In the genomic region with DNA sequence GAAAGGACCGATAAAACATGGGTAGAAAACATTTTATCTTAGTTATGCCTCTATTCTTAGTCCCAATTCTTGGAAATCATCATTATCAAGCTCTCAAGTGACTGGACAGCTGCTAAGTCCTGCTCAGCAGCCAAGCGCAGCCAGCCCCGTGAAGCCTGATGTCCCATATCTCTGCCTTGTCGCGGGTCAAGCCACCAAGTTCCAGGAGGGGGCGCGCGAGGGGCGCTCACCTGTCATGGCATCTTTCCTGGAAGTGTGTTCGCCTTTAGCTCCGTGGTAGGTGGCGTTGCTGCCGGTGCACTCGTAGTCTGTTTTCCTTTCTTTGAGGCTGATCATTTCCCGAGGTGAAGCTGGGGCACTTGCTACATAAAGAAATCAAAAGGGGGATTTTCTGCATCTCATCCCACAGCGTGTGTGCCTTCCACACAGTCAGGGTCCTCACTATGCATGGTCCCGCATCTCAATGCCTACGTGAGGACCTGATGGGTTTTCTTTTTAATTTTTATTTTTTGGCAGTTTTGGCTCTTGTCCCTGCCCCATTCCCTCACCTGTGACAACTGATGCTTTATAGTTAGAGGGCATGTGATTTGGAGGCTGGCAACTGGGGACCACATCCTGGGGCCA, we compare ENCODE assay signal across 8 cellular contexts.
A peak's percentile ranks its signal among the peaks of the same experiment; 100 is the strongest.
DNase-seq lines count a peak whose midpoint lies in the region; ATAC-seq and TF ChIP-seq lines count a peak whose summit lies in the region.

No MANE protein-coding gene starts in this region.

- TF ChIP-seq RAD21 in Ishikawa (IDR thresholded peaks at IDR 0.05; ENCODE audit: low read depth) = peak; percentile 72

- peaks cover 4% of the 10 kb centered on the region for H3K27me3 ChIP-seq in kidney epithelial cell (ENCODE audit: control insufficient read depth, insufficient read depth, low read length)

- ATAC-seq in GM21717 (IDR thresholded peaks at IDR 0.05; ENCODE audit: unreplicated experiment) = peak; percentile 80

- H3K4me3 ChIP-seq in kidney epithelial cell (ENCODE audit: low read depth, low read length) = no peak overlapping the region

- DNase-seq in GDM1 (lab: John Stamatoyannopoulos, UW) = peak; percentile 57
- DNase-seq in T-helper 2 cell = peak; percentile 13 to 47 (median 37)
- peak; percentile 62 for DNase-seq in astrocyte of the hippocampus (ENCODE audit: low read depth, low spot score)
- peak; percentile 19 for DNase-seq in kidney epithelial cell (ENCODE audit: low read depth)
- peak; percentile 60 to 74 for DNase-seq in stimulated activated CD4-positive, alpha-beta T cell treated with anti-CD3 and anti-CD28 coated beads, Interleukin-4, amount 100 ng/mL, for 48 hours (ENCODE audit: low read depth in 2 of 2)
- DNase-seq in KG1 (lab: John Stamatoyannopoulos, UW) = no peak

- peak; percentile 94 for TF ChIP-seq CTCF in kidney epithelial cell (IDR thresholded peaks at IDR 0.05; ENCODE audit: insufficient read depth, low read length, poor library complexity, severe bottlenecking)

- no peak for TF ChIP-seq EP300 in Ishikawa (IDR thresholded peaks at IDR 0.05; ENCODE audit: borderline replicate concordance)

- no peaks in the 10 kb centered on the region for H3K36me3 ChIP-seq in kidney epithelial cell (ENCODE audit: control insufficient read depth, insufficient read depth, low read length)

TF ChIP-seq in Ishikawa, 13 proteins besides CTCF, POLR2A, EP300 and RAD21:
- TF ChIP-seq YY1 (IDR thresholded peaks at IDR 0.05; ENCODE audit: low read depth) (peak; percentile 45; the same call in 1 of the 2 replicates), TCF12 (IDR thresholded peaks at IDR 0.05; ENCODE audit: low read depth) (no peak)
